Comparison of ENCODE assay signal across 17 cellular contexts in the genomic region with DNA sequence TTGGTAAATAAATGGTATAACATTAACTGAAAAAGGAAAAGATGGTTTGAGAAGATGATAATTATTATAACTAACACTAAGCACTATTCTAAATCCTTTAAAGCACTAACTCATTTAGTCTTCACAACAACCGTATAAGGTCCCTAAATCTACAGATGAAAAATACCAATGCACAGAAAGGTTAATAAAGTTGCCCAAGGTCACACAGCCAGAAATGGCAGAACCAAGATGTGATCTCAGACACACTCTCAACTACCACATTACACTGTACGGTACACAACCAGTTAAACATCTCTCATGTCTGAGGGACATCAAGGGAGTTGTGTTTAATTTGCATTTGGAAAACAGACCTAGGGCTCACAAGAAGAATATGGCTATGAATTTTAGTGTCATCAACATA. TPM values are rescaled to one million over a fixed set of nuclear protein-coding genes. Genes with fewer than 3 reads are reported as not detected.
DNase-seq lines count a peak whose midpoint lies in the region; ATAC-seq and TF ChIP-seq lines count a peak whose summit lies in the region.
"Had no signal": no experiment of that assay in that cellular context is flagged by ENCODE, and none has a peak within 500 bp of the region (broad histone marks: within the 10 kb centered on the region; RNA-seq: fewer than 3 reads in every experiment).

No MANE protein-coding gene starts in this region.

- peak overlapping the region; percentile 6; the same call in 1 of the 2 replicates for H2BK20ac ChIP-seq in IMR-90 (ENCODE audit: low read depth, low read length)

- H3K9me2 ChIP-seq in GM23338 (ENCODE audit: insufficient read depth): no peaks in the 10 kb centered on the region

- H3K4ac ChIP-seq in IMR-90 (ENCODE audit: low read depth, low read length): peak overlapping the region; percentile 26; the same call in 1 of the 2 replicates

- H3K18ac ChIP-seq in IMR-90 (ENCODE audit: low read depth, low read length): peak overlapping the region; percentile 56; the same call in 1 of the 2 replicates

- no peak overlapping the region for H4K91ac ChIP-seq in IMR-90 (ENCODE audit: insufficient read depth, low read depth, low read length)

- ATAC-seq in IMR-90 (ENCODE audit: low read depth) (no peak), GM23338 (no peak)

- H3K9ac ChIP-seq in IMR-90 (ENCODE audit: low read depth, low read length): no peak overlapping the region

- H2BK5ac ChIP-seq in IMR-90 (ENCODE audit: low read depth, low read length, poor library complexity, severe bottlenecking): peak overlapping the region; percentile 40

- no TSS peak for BruUV-seq in IMR-90 (replicated peaks; lab: Mats Ljungman, UMichigan)

- peak overlapping the region; percentile 48; the same call in 1 of the 2 replicates for H2AK5ac ChIP-seq in IMR-90 (ENCODE audit: low read depth, low read length)

- peak overlapping the region; percentile 81; the same call in 2 of the 3 replicates for H2BK15ac ChIP-seq in IMR-90 (ENCODE audit: low read depth, low read length)

- H3K14ac ChIP-seq in IMR-90 (replicated peaks; ENCODE audit: low read depth, low read length): peak overlapping the region; percentile 83

- intact Hi-C loops in IMR-90 (cut with micrococcal nuclease): no loop called here
- intact Hi-C loops in adrenal gland (cut with DNase I): no loop called here

- CTCF ChIA-PET in IMR-90 (lab: Yijun Ruan, JAX): interaction anchor here (0.6 to 1.2 kb wide), 3 partner anchors 10 to 49 kb away, joined by 3 to 4 read pairs (median 3); no protein-coding TSS in a partner anchor

- H3K4me1 ChIP-seq in IMR-90 (ENCODE audit: control insufficient read depth, insufficient read depth, low read length) (peaks cover 13% of the 10 kb centered on the region), adrenal gland (replicated peaks in 1 of 2) (peaks cover 5 to 26% of the 10 kb centered on the region in 2 donors), neutrophil (ENCODE audit: control insufficient read depth in 1 of 2, insufficient read depth in 1 of 2, low read depth in 1 of 2, low read length in 1 of 2) (peaks cover 72 to 78% of the 10 kb centered on the region in 2 experiments), GM23338 (ENCODE audit: insufficient read depth) (no peaks in the 10 kb centered on the region)

- peaks cover 46% of the 10 kb centered on the region for H3K4me1 Mint-ChIP-seq in T-helper 1 cell treated with Interleukin-12 subunit alpha and Interleukin-12 subunit beta and Interleukin-4 antibody, amounts not matched to agents 30 μg/mL and 1 μg/mL, for 36 hours (ENCODE audit: low read depth)
- H3K4me1 Mint-ChIP-seq in GM23338: no peaks in the 10 kb centered on the region

- dilution Hi-C loops in IMR-90 (cut with HindIII; ENCODE audit: low sequenced_read_pairs, unreplicated experiment): no loop called here

- H3K79me1 ChIP-seq in IMR-90 (ENCODE audit: low read depth in 1 of 2, low read length in 2 of 2): peaks cover 9 to 34% of the 10 kb centered on the region in 2 experiments; a peak in 3 of 4 replicates

- peak overlapping the region; percentile 79; the same call in 1 of the 2 replicates for H3K23ac ChIP-seq in IMR-90 (ENCODE audit: low read depth, low read length)

- peak overlapping the region; percentile 46; the same call in 1 of the 2 replicates for H4K5ac ChIP-seq in IMR-90 (ENCODE audit: low read depth, low read length)

- TF ChIP-seq POLR2A in IMR-90 (IDR thresholded peaks at IDR 0.05; ENCODE audit: low read depth, low read length) (no peak), adrenal gland (IDR thresholded peaks at IDR 0.05) (no peak)

- H3K56ac ChIP-seq in IMR-90 (ENCODE audit: extremely low read depth, insufficient read depth, low read length): no peak overlapping the region

- TF ChIP-seq CTCF in IMR-90 (conservative IDR thresholded peaks at IDR 0.05; ENCODE audit: low read depth, low read length) (no peak), adrenal gland (IDR thresholded peaks at IDR 0.05) (no peak), neutrophil (IDR thresholded peaks at IDR 0.05) (no peak), GM23338 (conservative IDR thresholded peaks at IDR 0.05; ENCODE audit: low read depth in 2 of 2) (no peak)

- peak overlapping the region; percentile 45; the same call in 1 of the 2 replicates for H2BK120ac ChIP-seq in IMR-90 (ENCODE audit: low read depth, low read length)

- H3K36me3 Mint-ChIP-seq in T-helper 1 cell treated with Interleukin-12 subunit alpha and Interleukin-12 subunit beta and Interleukin-4 antibody, amounts not matched to agents 30 μg/mL and 1 μg/mL, for 36 hours (ENCODE audit: low read depth): peaks cover 32% of the 10 kb centered on the region
- H3K36me3 Mint-ChIP-seq in GM23338 (ENCODE audit: low read depth): no peaks in the 10 kb centered on the region

- no peak overlapping the region for H2AFZ ChIP-seq in IMR-90 (replicated peaks; ENCODE audit: low read length, poor library complexity)
- H2AFZ ChIP-seq in GM23338: no peak overlapping the region

- H3K27me3 ChIP-seq in IMR-90 (ENCODE audit: control insufficient read depth, insufficient read depth, low read length) (no peaks in the 10 kb centered on the region), adrenal gland (no peaks in the 10 kb centered on the region), neutrophil (no peaks in the 10 kb centered on the region), GM23338 (ENCODE audit: insufficient read depth) (no peaks in the 10 kb centered on the region)
- H3K27me3 ChIP-seq: thyroid gland had no signal

- H4K8ac ChIP-seq in IMR-90 (ENCODE audit: low read depth in 2 of 2, low read length in 2 of 2): peak overlapping the region; percentile 4 to 66; a peak in 2 of 4 replicates

- H3F3A ChIP-seq in GM23338 (replicated peaks; ENCODE audit: low read depth): no peaks in the 10 kb centered on the region

- H3K36me3 ChIP-seq in IMR-90 (ENCODE audit: control insufficient read depth, insufficient read depth, low read length) (no peaks in the 10 kb centered on the region), adrenal gland (replicated peaks in 1 of 2) (no peaks in the 10 kb centered on the region), neutrophil (peaks cover 17% of the 10 kb centered on the region), GM23338 (ENCODE audit: insufficient read depth) (no peaks in the 10 kb centered on the region)
- H3K36me3 ChIP-seq: thyroid gland had no signal

- H3K4me3 ChIP-seq in IMR-90 (ENCODE audit: insufficient read depth, low read depth, low read length) (no peak overlapping the region), adrenal gland (no peak overlapping the region), neutrophil (ENCODE audit: low read depth in 1 of 2, low read length in 1 of 2) (peak overlapping the region; percentile 33 to 57), GM23338 (no peak overlapping the region)
- H3K4me3 ChIP-seq: thyroid gland had no signal

- H3K9me3 ChIP-seq in IMR-90 (ENCODE audit: control insufficient read depth, insufficient read depth, low read length): no peaks in the 10 kb centered on the region
- H3K9me3 ChIP-seq in adrenal gland (replicated peaks in 1 of 3): no peaks in the 10 kb centered on the region
- H3K9me3 ChIP-seq in neutrophil: no peaks in the 10 kb centered on the region
- H3K9me3 ChIP-seq: thyroid gland had no signal

- H3K27ac Mint-ChIP-seq in T-helper 1 cell treated with Interleukin-12 subunit alpha and Interleukin-12 subunit beta and Interleukin-4 antibody, amounts not matched to agents 30 μg/mL and 1 μg/mL, for 36 hours: peak overlapping the region; percentile 94
- no peak overlapping the region for H3K27ac Mint-ChIP-seq in GM23338

- TF ChIP-seq RAD21 in IMR-90 (IDR thresholded peaks at IDR 0.05; ENCODE audit: low read length): no peak

- H3K27me3 Mint-ChIP-seq in T-helper 1 cell treated with Interleukin-12 subunit alpha and Interleukin-12 subunit beta and Interleukin-4 antibody, amounts not matched to agents 30 μg/mL and 1 μg/mL, for 36 hours (ENCODE audit: low read depth): no peaks in the 10 kb centered on the region
- H3K27me3 Mint-ChIP-seq in GM23338 (ENCODE audit: insufficient read depth, low read depth, poor library complexity): peaks cover 3% of the 10 kb centered on the region

- no peak overlapping the region for H3K27ac ChIP-seq in IMR-90 (ENCODE audit: insufficient read depth, low read length)
- peak overlapping the region in 4 of 5 donors; percentile 45 to 83 (median 76) for H3K27ac ChIP-seq in adrenal gland
- peak overlapping the region; percentile 94 for H3K27ac ChIP-seq in neutrophil
- H3K27ac ChIP-seq in GM23338 (ENCODE audit: low read depth): no peak overlapping the region
- H3K27ac ChIP-seq: thyroid gland had no signal

- H3K9me1 ChIP-seq in IMR-90 (ENCODE audit: insufficient read depth, low read length): peaks cover 9% of the 10 kb centered on the region

- no peaks in the 10 kb centered on the region for H3K9me3 Mint-ChIP-seq in T-helper 1 cell treated with Interleukin-12 subunit alpha and Interleukin-12 subunit beta and Interleukin-4 antibody, amounts not matched to agents 30 μg/mL and 1 μg/mL, for 36 hours
- H3K9me3 Mint-ChIP-seq in GM23338: no peaks in the 10 kb centered on the region
- H3K9me3 Mint-ChIP-seq: neural crest cell had no signal

- no peak overlapping the region for H2AK9ac ChIP-seq in IMR-90 (replicated peaks; ENCODE audit: low read depth, low read length, poor library complexity)

- DNase-seq in T-helper 1 cell (no peak), IMR-90 (no peak), adrenal gland (no peak), GM23338 (ENCODE audit: low spot score) (no peak), activated gamma-delta T cell (lab: John Stamatoyannopoulos, UW) (no peak)
- no peak for DNase-seq in stimulated activated CD4-positive, alpha-beta T cell treated with anti-CD3 and anti-CD28 coated beads, Interleukin-2, amount 100 ng/mL, for 48 hours
- DNase-seq: 8988T; amygdala; C1 segment of cervical spinal cord; mammary epithelial cell; NCI-H1694 treated with DMSO at 0.1 percent for 48 hours; NCI-H446 treated with DMSO at 0.1 percent for 48 hours; stimulated activated CD4-positive, alpha-beta T cell treated with anti-CD3 and anti-CD28 coated beads, Interleukin-1b, Interleukin-23, amount 100 ng/mL, for 48 hours; thyroid gland had no signal

- H3K4me3 Mint-ChIP-seq in T-helper 1 cell treated with Interleukin-12 subunit alpha and Interleukin-12 subunit beta and Interleukin-4 antibody, amounts not matched to agents 30 μg/mL and 1 μg/mL, for 36 hours: peak overlapping the region; percentile 33
- H3K4me3 Mint-ChIP-seq in GM23338: no peak overlapping the region
- H3K4me3 Mint-ChIP-seq: neural crest cell had no signal

- in situ Hi-C loops in IMR-90 (cut with MboI; ENCODE audit: low sequenced_read_pairs): no loop called here

- POLR2A ChIA-PET in IMR-90 (lab: Charles Lee; ENCODE audit: unreplicated experiment): no interaction called here

- H3K4me2 ChIP-seq in IMR-90 (ENCODE audit: low read depth, low read length) (peak overlapping the region; percentile 97), GM23338 (no peak overlapping the region)

- no peaks in the 10 kb centered on the region for H3K79me2 ChIP-seq in GM23338 (replicated peaks; ENCODE audit: insufficient read depth)

- no CpG with 5 or more reads among the region's 2 CpGs for WGBS in IMR-90 (ENCODE audit: extremely low coverage in 2 of 2, insufficient read length in 1 of 2), 2 experiments
- WGBS in adrenal gland, 4 donors: 91 to 94% (median 93%) methylated on average over 2 of the region's 2 CpGs

- H4K20me1 ChIP-seq in IMR-90 (ENCODE audit: insufficient read depth, low read length) (peaks cover 3% of the 10 kb centered on the region; the same call in 1 of the 2 replicates), GM23338 (replicated peaks; ENCODE audit: insufficient read depth) (no peaks in the 10 kb centered on the region)

RNA-seq across cellular contexts. Expression of a gene that starts 23.1 kb away (rescaled TPM):
- total RNA-seq in IMR-90 (2012; rRNA removed) (4.8 and 8.6 TPM in 2 replicates), adrenal gland (10 to 100 TPM; 17.7 to 78.3 (median 46.7) TPM)
- polyA plus RNA-seq in IMR-90 (2012; rRNA removed) (12.1 and 13.7 TPM in 2 replicates), adrenal gland (100 to 1,000 TPM in 1 of 3 donors, 10 to 100 TPM in 2; 12.6 to 102 (median 12.7) TPM), GM23338 (2016; fragmentation: Nextera tagmentation; extraction: Ambion mirVana) (2.8 and 3.2 TPM in 2 replicates)
- polyA plus RNA-seq in IMR-90 (2012; cell fraction: cytosol; rRNA removed): 2.6 and 9.4 TPM in 2 replicates
- polyA plus RNA-seq in IMR-90 (2012; cell fraction: nucleus; rRNA removed; ENCODE audit: low replicate concordance): 1.7 and 10.6 TPM in 2 replicates
- 3.0 and 5.8 TPM in 2 replicates for total RNA-seq in GM23338 (2014; rRNA removed; shearing (Covaris generic))

RNA-seq across cellular contexts. Expression of a gene that starts 52.4 kb away (rescaled TPM):
- total RNA-seq in IMR-90 (2012; rRNA removed): 11.7 and 12.7 TPM in 2 replicates
- polyA plus RNA-seq in IMR-90 (2012; rRNA removed): 11.7 and 12.1 TPM in 2 replicates
- 16.6 and 26.3 TPM in 2 replicates for polyA plus RNA-seq in IMR-90 (2012; cell fraction: cytosol; rRNA removed)
- polyA plus RNA-seq in IMR-90 (2012; cell fraction: nucleus; rRNA removed; ENCODE audit: low replicate concordance): 2.0 and 5.7 TPM in 2 replicates
- 10 to 100 TPM; 11.1 to 18.2 (median 13.6) TPM for total RNA-seq in adrenal gland
- polyA plus RNA-seq in adrenal gland: 10 to 100 TPM; 14.5 to 21.6 (median 17.4) TPM
- total RNA-seq in GM23338 (2014; rRNA removed; shearing (Covaris generic)): 9.1 and 14.1 TPM in 2 replicates
- 16.7 and 20.2 TPM in 2 replicates for polyA plus RNA-seq in GM23338 (2016; fragmentation: Nextera tagmentation; extraction: Ambion mirVana)

RNA-seq across cellular contexts. Expression of a gene that starts 52.5 kb away (rescaled TPM):
- 11.8 and 17.5 TPM in 2 replicates for total RNA-seq in IMR-90 (2012; rRNA removed)
- 8.0 and 9.2 TPM in 2 replicates for polyA plus RNA-seq in IMR-90 (2012; rRNA removed)
- polyA plus RNA-seq in IMR-90 (2012; cell fraction: cytosol; rRNA removed): 2.2 and 2.9 TPM in 2 replicates
- polyA plus RNA-seq in IMR-90 (2012; cell fraction: nucleus; rRNA removed; ENCODE audit: low replicate concordance): 2.9 and 29.2 TPM in 2 replicates
- 10 to 100 TPM in 6 of 8 donors, 1 to 10 TPM in 2; 9.5 to 19.6 (median 12.3) TPM for total RNA-seq in adrenal gland
- polyA plus RNA-seq in adrenal gland: 10 to 100 TPM; 16.2 to 33.8 (median 20.4) TPM
- 6.1 and 10.1 TPM in 2 replicates for total RNA-seq in GM23338 (2014; rRNA removed; shearing (Covaris generic))
- 6.0 and 9.0 TPM in 2 replicates for polyA plus RNA-seq in GM23338 (2016; fragmentation: Nextera tagmentation; extraction: Ambion mirVana)

Comparison
In these comparisons a context has a peak if more than half of its experiments do, and no peak if none do; other contexts are left out.
1. H3K27ac ChIP-seq: peak in adrenal gland (4 of 5) and neutrophil (single experiment); none in IMR-90 (single experiment) and GM23338 (single experiment).
2. H3K4me3 ChIP-seq: peak in neutrophil (2 of 2); none in IMR-90 (single experiment), adrenal gland (0 of 4) and GM23338 (single experiment).